Comparison of ENCODE assay signal across 1 cellular context in genomic region chr9:133759146-133759900, GRCh38.
TF ChIP-seq lines count a peak whose summit lies in the region.

No MANE protein-coding gene starts in this region.

TF ChIP-seq in GM23338, 12 proteins besides CTCF, POLR2A, EP300 and RAD21 (continued from another document):
- no peak for TF ChIP-seq ETS1 (IDR thresholded peaks at IDR 0.05)
- TF ChIP-seq ZNF462 (CRISPR knock-in tag; IDR thresholded peaks at IDR 0.05) = no peak
